Comparison of ENCODE assay signal across 11 cellular contexts in genomic region chr13:33537691-33538090, GRCh38.
DNase-seq lines count a peak whose midpoint lies in the region; ATAC-seq, FAIRE-seq and TF ChIP-seq lines count a peak whose summit lies in the region.
"Had no signal": no experiment of that assay in that cellular context is flagged by ENCODE, and none has a peak within 500 bp of the region (broad histone marks: within the 10 kb centered on the region; RNA-seq: fewer than 3 reads in every experiment).

No MANE protein-coding gene starts in this region.

- peak overlapping the region in 2 of 3 donors; percentile 38 to 43 for H3K27ac Mint-ChIP-seq in CD4-positive, CD25-positive, alpha-beta regulatory T cell
- H3K27ac Mint-ChIP-seq: type B pancreatic cell had no signal

- peak overlapping the region; percentile 96 for H2BK120ac ChIP-seq in IMR-90 (ENCODE audit: low read depth, low read length)
- no peak overlapping the region for H2BK120ac ChIP-seq in H1 (replicated peaks; ENCODE audit: low read depth, low read length)

- H2BK5ac ChIP-seq in IMR-90 (ENCODE audit: low read depth, low read length, poor library complexity, severe bottlenecking) (peak overlapping the region; percentile 90), H1 (ENCODE audit: low read depth, low read length) (no peak overlapping the region)

- H3K9me1 ChIP-seq in IMR-90 (ENCODE audit: insufficient read depth, low read length) = peaks cover 3% of the 10 kb centered on the region; the same call in 1 of the 2 replicates

- no peaks in the 10 kb centered on the region for H4K20me1 ChIP-seq in IMR-90 (ENCODE audit: insufficient read depth, low read length)
- no peaks in the 10 kb centered on the region for H4K20me1 ChIP-seq in H1 (replicated peaks in 1 of 2; ENCODE audit: control insufficient read depth in 1 of 2, insufficient read depth in 2 of 2, low read length in 2 of 2)

- H3K9me3 ChIP-seq in CD4-positive, CD25-positive, alpha-beta regulatory T cell (ENCODE audit: control insufficient read depth in 2 of 2, low read length in 2 of 2) = no peaks in the 10 kb centered on the region
- H3K9me3 ChIP-seq in IMR-90 (ENCODE audit: control insufficient read depth, insufficient read depth, low read length) (no peaks in the 10 kb centered on the region), H1 (ENCODE audit: insufficient read depth in 2 of 2, low read depth in 1 of 2, low read length in 1 of 2) (no peaks in the 10 kb centered on the region), ovary (no peaks in the 10 kb centered on the region), lower lobe of right lung (no peaks in the 10 kb centered on the region)
- H3K9me3 ChIP-seq: HAP-1 had no signal

- WGBS in IMR-90 (ENCODE audit: extremely low coverage in 2 of 2, insufficient read length in 1 of 2), 2 experiments = no CpG with 5 or more reads among the region's 2 CpGs
- 97% methylated on average over 2 of the region's 2 CpGs; no CpG with 5 or more reads in 1 of the 2 experiments for WGBS in H1 (ENCODE audit: extremely low coverage in 1 of 2, insufficient coverage in 1 of 2, insufficient read length in 1 of 2, insufficient replicate concordance in 2 of 2, low coverage in 1 of 2, low lambda C conversion rate in 2 of 2, missing lambda C conversion rate in 1 of 2), 2 experiments
- WGBS in ovary, 3 donors = 47 to 55% (median 53%) methylated on average over 2 of the region's 2 CpGs

- TF ChIP-seq CTCF in IMR-90 (conservative IDR thresholded peaks at IDR 0.05; ENCODE audit: low read depth, low read length) = no peak
- TF ChIP-seq CTCF in H1 (IDR thresholded peaks at IDR 0.05; ENCODE audit: control extremely low read depth in 1 of 3, insufficient read depth in 1 of 3, low read depth in 1 of 3, low read length in 3 of 3) = no peak
- TF ChIP-seq CTCF in ovary (IDR thresholded peaks at IDR 0.05) = no peak
- TF ChIP-seq CTCF in lower lobe of right lung (IDR thresholded peaks at IDR 0.05) = no peak

- no peak overlapping the region for H3K4me3 ChIP-seq in CD4-positive, CD25-positive, alpha-beta regulatory T cell (ENCODE audit: low read depth, low read length)
- H3K4me3 ChIP-seq in IMR-90 (ENCODE audit: insufficient read depth, low read depth, low read length) (no peak overlapping the region), H1 (ENCODE audit: extremely low read depth in 1 of 4, insufficient read depth in 2 of 4, low read depth in 3 of 4, low read length in 4 of 4) (no peak overlapping the region), ovary (no peak overlapping the region), lower lobe of right lung (no peak overlapping the region)
- H3K4me3 ChIP-seq: HAP-1 had no signal

- POLR2A ChIA-PET in IMR-90 (lab: Charles Lee; ENCODE audit: unreplicated experiment) = no interaction called here
- POLR2A ChIA-PET in H1 (lab: Charles Lee; ENCODE audit: partially characterized antibody) = no interaction called here

- ATAC-seq in CD4-positive, CD25-positive, alpha-beta regulatory T cell (ENCODE audit: low read depth in 2 of 2) = no peak
- ATAC-seq in IMR-90 (ENCODE audit: low read depth) = no peak
- ATAC-seq in lower lobe of right lung = no peak
- ATAC-seq in GM21576 (IDR thresholded peaks at IDR 0.05; ENCODE audit: unreplicated experiment) = no peak
- no peak for ATAC-seq in GM21360 (IDR thresholded peaks at IDR 0.05; ENCODE audit: unreplicated experiment)

- TF ChIP-seq RAD21 in IMR-90 (IDR thresholded peaks at IDR 0.05; ENCODE audit: low read length) (no peak), H1 (IDR thresholded peaks at IDR 0.05 in 1 of 2, conservative IDR thresholded peaks at IDR 0.05 in 1 of 2; ENCODE audit: low read depth in 2 of 2, low read length in 2 of 2) (no peak)

- H3K9me3 Mint-ChIP-seq in CD4-positive, CD25-positive, alpha-beta regulatory T cell = no peaks in the 10 kb centered on the region
- H3K9me3 Mint-ChIP-seq: type B pancreatic cell had no signal

- no TSS peak for BruUV-seq in IMR-90 (replicated peaks; lab: Mats Ljungman, UMichigan)

- H3K14ac ChIP-seq in IMR-90 (replicated peaks; ENCODE audit: low read depth, low read length) (peak overlapping the region; percentile 87; the same call in 1 of the 2 replicates), H1 (ENCODE audit: insufficient read length) (no peak overlapping the region)

- H3K4ac ChIP-seq in IMR-90 (ENCODE audit: low read depth, low read length) = peak overlapping the region; percentile 94
- H3K4ac ChIP-seq in H1 (replicated peaks; ENCODE audit: insufficient read length, low read depth, low read length) = no peak overlapping the region

- H2BK15ac ChIP-seq in IMR-90 (ENCODE audit: low read depth, low read length) = peak overlapping the region; percentile 96
- no peak overlapping the region for H2BK15ac ChIP-seq in H1 (ENCODE audit: low read length)

- H3K27me3 Mint-ChIP-seq in CD4-positive, CD25-positive, alpha-beta regulatory T cell = peaks cover 5% of the 10 kb centered on the region
- H3K27me3 Mint-ChIP-seq: type B pancreatic cell had no signal

- peaks cover 4% of the 10 kb centered on the region for H3K36me3 Mint-ChIP-seq in CD4-positive, CD25-positive, alpha-beta regulatory T cell
- H3K36me3 Mint-ChIP-seq: type B pancreatic cell had no signal

- peak overlapping the region; percentile 97 for H2BK20ac ChIP-seq in IMR-90 (ENCODE audit: low read depth, low read length)
- no peak overlapping the region for H2BK20ac ChIP-seq in H1 (ENCODE audit: low read length)

- H3K23me2 ChIP-seq in H1 (ENCODE audit: low read depth, low read length) = 0 out of 2 replicates have a peak, but pooled peaks cover 2% of the 10 kb centered on the region

- no peaks in the 10 kb centered on the region for H3K79me2 ChIP-seq in H1 (ENCODE audit: control insufficient read depth in 1 of 2, insufficient read depth in 2 of 2, low read length in 2 of 2)

- H3K23ac ChIP-seq in IMR-90 (ENCODE audit: low read depth, low read length) (peak overlapping the region; percentile 81), H1 (ENCODE audit: insufficient read length) (no peak overlapping the region)

- H3K27me3 ChIP-seq in CD4-positive, CD25-positive, alpha-beta regulatory T cell (ENCODE audit: control insufficient read depth, insufficient read depth, low read length) = no peaks in the 10 kb centered on the region
- H3K27me3 ChIP-seq in IMR-90 (ENCODE audit: control insufficient read depth, insufficient read depth, low read length) = no peaks in the 10 kb centered on the region
- no peaks in the 10 kb centered on the region for H3K27me3 ChIP-seq in H1 (replicated peaks in 1 of 4; ENCODE audit: control insufficient read depth in 3 of 4, extremely low read depth in 1 of 4, insufficient read depth in 3 of 4, low read length in 3 of 4)
- H3K27me3 ChIP-seq in ovary = no peaks in the 10 kb centered on the region
- no peaks in the 10 kb centered on the region for H3K27me3 ChIP-seq in lower lobe of right lung (ENCODE audit: low read depth)

- H3K4me2 ChIP-seq in IMR-90 (ENCODE audit: low read depth, low read length) (no peak overlapping the region), H1 (ENCODE audit: insufficient read depth in 1 of 2, low read depth in 2 of 2, low read length in 2 of 2) (no peak overlapping the region)

- H4K8ac ChIP-seq in IMR-90 (ENCODE audit: low read depth in 2 of 2, low read length in 2 of 2) (peak overlapping the region; percentile 80 to 81), H1 (ENCODE audit: extremely low read depth, insufficient read depth, low read length) (no peak overlapping the region; the same call in 1 of the 2 replicates)

- H3K36me3 ChIP-seq in CD4-positive, CD25-positive, alpha-beta regulatory T cell (ENCODE audit: control insufficient read depth, insufficient read depth, low read length) = no peaks in the 10 kb centered on the region
- no peaks in the 10 kb centered on the region for H3K36me3 ChIP-seq in IMR-90 (ENCODE audit: control insufficient read depth, insufficient read depth, low read length)
- no peaks in the 10 kb centered on the region for H3K36me3 ChIP-seq in H1 (ENCODE audit: control insufficient read depth in 2 of 4, insufficient read depth in 4 of 4, low read length in 3 of 4)
- H3K36me3 ChIP-seq in ovary = no peaks in the 10 kb centered on the region
- H3K36me3 ChIP-seq in lower lobe of right lung = no peaks in the 10 kb centered on the region
- H3K36me3 ChIP-seq: HAP-1 had no signal

- dilution Hi-C loops in IMR-90 (cut with HindIII; ENCODE audit: low sequenced_read_pairs, unreplicated experiment) = no loop called here

- peak overlapping the region; percentile 69 for H4K5ac ChIP-seq in IMR-90 (ENCODE audit: low read depth, low read length)
- H4K5ac ChIP-seq in H1 (ENCODE audit: insufficient read length, low read depth, low read length) = no peak overlapping the region

- TF ChIP-seq EP300 in H1 (IDR thresholded peaks at IDR 0.05; ENCODE audit: borderline replicate concordance in 1 of 2, low read depth in 2 of 2, low read length in 2 of 2) (no peak), ovary (IDR thresholded peaks at IDR 0.05) (no peak)

- in situ Hi-C loops in IMR-90 (cut with MboI; ENCODE audit: low sequenced_read_pairs) = loop anchor here (10.0 kb wide), 1 partner anchor 193 kb away; no protein-coding TSS in a partner anchor

- H3K4me3 Mint-ChIP-seq in CD4-positive, CD25-positive, alpha-beta regulatory T cell = peak overlapping the region in 1 of 4 donors; percentile 51
- H3K4me3 Mint-ChIP-seq: type B pancreatic cell had no signal

- H2AFZ ChIP-seq in IMR-90 (replicated peaks; ENCODE audit: low read length, poor library complexity) (no peak overlapping the region), H1 (ENCODE audit: low read length) (peak overlapping the region; percentile 69; the same call in 1 of the 2 replicates)

- no peak for FAIRE-seq in H1 (lab: Jason Lieb, UNC)

- H3K4me1 Mint-ChIP-seq in CD4-positive, CD25-positive, alpha-beta regulatory T cell = peaks cover 10 to 29% (median 16%) of the 10 kb centered on the region in 4 donors

- no peak for DNase-seq in CD4-positive, CD25-positive, alpha-beta regulatory T cell
- DNase-seq in IMR-90 (no peak), H1 (ENCODE audit: low read depth in 1 of 2, low spot score in 2 of 2) (no peak), ovary (no peak), lower lobe of right lung (no peak)
- DNase-seq in stimulated activated CD4-positive, alpha-beta T cell treated with anti-CD3 and anti-CD28 coated beads, Interleukin-4, amount 100 ng/mL, for 4 hours = no peak
- DNase-seq: foreskin melanocyte had no signal

- no peak overlapping the region for H3K9ac ChIP-seq in IMR-90 (ENCODE audit: low read depth, low read length)
- H3K9ac ChIP-seq in H1 (replicated peaks in 1 of 4; ENCODE audit: extremely low read depth in 1 of 4, low read depth in 3 of 4, low read length in 3 of 4) = no peak overlapping the region

- peak overlapping the region; percentile 76 for H3K18ac ChIP-seq in IMR-90 (ENCODE audit: low read depth, low read length)
- H3K18ac ChIP-seq in H1 (ENCODE audit: extremely low read depth, low read length) = no peak overlapping the region

- intact Hi-C loops in IMR-90 (cut with micrococcal nuclease) (loop anchor here (2.0 kb wide), 1 partner anchor 43 kb away; no protein-coding TSS in a partner anchor), ovary (cut with DNase I) (loop anchor here in 2 of 4 donors (10.0 kb wide), 2 partner anchors 253 to 413 kb away; partner anchors contain the start of gene STARD13 (in 2 of the 2)), lower lobe of right lung (cut with DNase I) (no loop called here)

- TF ChIP-seq POLR2A in IMR-90 (IDR thresholded peaks at IDR 0.05; ENCODE audit: low read depth, low read length) = no peak
- TF ChIP-seq POLR2A in H1 (IDR thresholded peaks at IDR 0.05; ENCODE audit: control extremely low read depth in 1 of 2, low read depth in 2 of 2, low read length in 2 of 2) = no peak
- no peak for TF ChIP-seq POLR2A in ovary (IDR thresholded peaks at IDR 0.05)

- CTCF ChIA-PET in IMR-90 (lab: Yijun Ruan, JAX) (no interaction called here), H1 (lab: Charles Lee; ENCODE audit: partially characterized antibody) (interaction anchor here (0.6 to 1.3 kb wide), 2 partner anchors 22 to 380 kb away, joined by 3 to 4 read pairs; no protein-coding TSS in a partner anchor)

- peak overlapping the region; percentile 96 for H4K91ac ChIP-seq in IMR-90 (ENCODE audit: insufficient read depth, low read depth, low read length)
- no peak overlapping the region for H4K91ac ChIP-seq in H1 (replicated peaks; ENCODE audit: insufficient read length, low read length)

- H3K56ac ChIP-seq in IMR-90 (ENCODE audit: extremely low read depth, insufficient read depth, low read length) (peak overlapping the region; percentile 25), H1 (replicated peaks; ENCODE audit: insufficient read length, low read depth, low read length) (no peak overlapping the region)

- no peak overlapping the region for H2AK9ac ChIP-seq in IMR-90 (replicated peaks; ENCODE audit: low read depth, low read length, poor library complexity)

- H2AK5ac ChIP-seq in IMR-90 (ENCODE audit: low read depth, low read length) = peak overlapping the region; percentile 92
- H2AK5ac ChIP-seq in H1 (ENCODE audit: low read depth, low read length) = no peak overlapping the region

- peaks cover 21% of the 10 kb centered on the region for H3K4me1 ChIP-seq in CD4-positive, CD25-positive, alpha-beta regulatory T cell (ENCODE audit: control insufficient read depth, insufficient read depth, low read length, poor library complexity, severe bottlenecking)
- peaks cover 12% of the 10 kb centered on the region for H3K4me1 ChIP-seq in IMR-90 (ENCODE audit: control insufficient read depth, insufficient read depth, low read length)
- H3K4me1 ChIP-seq in H1 (replicated peaks in 1 of 4; ENCODE audit: control insufficient read depth in 3 of 4, insufficient read depth in 4 of 4, low read length in 3 of 4) = peaks cover 0 to 4% (median 0%) of the 10 kb centered on the region in 4 experiments; a peak in 1 of 7 replicates
- H3K4me1 ChIP-seq in ovary (ENCODE audit: insufficient read depth) = peaks cover 3% of the 10 kb centered on the region
- peaks cover 35% of the 10 kb centered on the region for H3K4me1 ChIP-seq in lower lobe of right lung
- H3K4me1 ChIP-seq: HAP-1 had no signal

- no peak overlapping the region for H2BK12ac ChIP-seq in H1 (ENCODE audit: low read depth, low read length)

- H3K27ac ChIP-seq in CD4-positive, CD25-positive, alpha-beta regulatory T cell (ENCODE audit: insufficient read depth, low read length, poor library complexity, severe bottlenecking) = no peak overlapping the region
- H3K27ac ChIP-seq in IMR-90 (ENCODE audit: insufficient read depth, low read length) (peak overlapping the region; percentile 67), H1 (ENCODE audit: low read depth, low read length) (no peak overlapping the region), ovary (peak overlapping the region; percentile 55 to 61), lower lobe of right lung (no peak overlapping the region)

- H3K79me1 ChIP-seq in IMR-90 (ENCODE audit: low read depth in 1 of 2, low read length in 2 of 2) (peaks cover 2 to 14% of the 10 kb centered on the region in 2 experiments; a peak in 3 of 4 replicates), H1 (ENCODE audit: low read depth, low read length) (no peaks in the 10 kb centered on the region)

Comparison
In these comparisons a context has a peak if more than half of its experiments do, and no peak if none do; other contexts are left out.
1. H3K27ac ChIP-seq: peak in IMR-90 (single experiment) and ovary (2 of 2); none in CD4-positive, CD25-positive, alpha-beta regulatory T cell (single experiment), H1 (single experiment) and lower lobe of right lung (single experiment).